Comparison of ENCODE assay signal across 8 cellular contexts in genomic region chr5:81393783-81394718, GRCh38. TPM values are rescaled to one million over a fixed set of nuclear protein-coding genes. Genes with fewer than 3 reads are reported as not detected.
DNase-seq lines count a peak whose midpoint lies in the region; ATAC-seq and TF ChIP-seq lines count a peak whose summit lies in the region.

Gene ACOT12 (minus strand): TSS chr5:81394134. CDS start chr5:81394114, 20 bp downstream.

- in situ Hi-C loops in mammary epithelial cell (cut with MboI; ENCODE audit: low sequenced_read_pairs in 2 of 2) = no loop called here

- 68% methylated on average over 9 of the region's 77 CpGs for WGBS in mammary epithelial cell (ENCODE audit: low coverage, missing lambda C conversion rate)
- 2% methylated on average over 33 of the region's 77 CpGs for WGBS in right lobe of liver (ENCODE audit: insufficient coverage, low coverage, low lambda C conversion rate, missing lambda C conversion rate)
- 12 to 17% methylated on average over 19 to 26 of the region's 77 CpGs for WGBS in upper lobe of left lung, 2 donors

- H3K4me3 ChIP-seq in mammary epithelial cell (replicated peaks in 1 of 3; ENCODE audit: insufficient read depth in 1 of 3, low read depth in 2 of 3, low read length in 3 of 3) (peak within 1 kb of the TSS in 1 of 3 experiments; percentile 11), right lobe of liver (peak within 1 kb of the TSS; percentile 58 to 65 (median 61)), upper lobe of left lung (peak within 1 kb of the TSS in 3 of 4 donors; percentile 34 to 48 (median 47))

- intact Hi-C loops in mammary epithelial cell (cut with micrococcal nuclease) = no loop called here
- intact Hi-C loops in right lobe of liver (cut with DNase I) = no loop called here

- BruUV-seq in mammary epithelial cell (replicated peaks; lab: Mats Ljungman, UMichigan) = no TSS peak

- H3K27me3 ChIP-seq in mammary epithelial cell (ENCODE audit: insufficient read depth, low read length) (peaks cover 9% of the 10 kb centered on the region), right lobe of liver (no peaks in the 10 kb centered on the region), upper lobe of left lung (peaks cover 0 to 12% (median 7%) of the 10 kb centered on the region in 4 donors)

- H3K9ac ChIP-seq in mammary epithelial cell (ENCODE audit: insufficient read depth, low read length) = no peak within 1 kb of the TSS

- H3K9me3 ChIP-seq in mammary epithelial cell (replicated peaks; ENCODE audit: insufficient read depth, low read length) = peaks cover 3% of the 10 kb centered on the region
- H3K9me3 ChIP-seq in right lobe of liver = no peaks in the 10 kb centered on the region
- H3K9me3 ChIP-seq in upper lobe of left lung = no peaks in the 10 kb centered on the region

- dilution Hi-C loops in mammary epithelial cell (cut with HindIII; ENCODE audit: low sequenced_read_pairs) = no loop called here

- no peaks in the 10 kb centered on the region for H4K20me1 ChIP-seq in mammary epithelial cell (ENCODE audit: insufficient read depth, low read length)

- H3K4me2 ChIP-seq in mammary epithelial cell (ENCODE audit: insufficient read depth, low read depth, low read length) = peak within 1 kb of the TSS; percentile 71

- TF ChIP-seq EP300 in upper lobe of left lung (IDR thresholded peaks at IDR 0.05) = no peak

- H3K36me3 ChIP-seq in mammary epithelial cell (ENCODE audit: insufficient read depth, low read length) (no peaks in the 10 kb centered on the region), right lobe of liver (no peaks in the 10 kb centered on the region), upper lobe of left lung (no peaks in the 10 kb centered on the region)

- H3K79me2 ChIP-seq in mammary epithelial cell (ENCODE audit: insufficient read depth, low read length) = no peaks in the 10 kb centered on the region

- ATAC-seq in right lobe of liver = peak; percentile 67 to 77 (median 74)
- ATAC-seq in upper lobe of left lung (ENCODE audit: low FRiP score in 2 of 2) = peak in 1 of 2 donors; percentile 55
- ATAC-seq in HG03432 (IDR thresholded peaks at IDR 0.05; ENCODE audit: unreplicated experiment) = no peak

- H3K4me1 ChIP-seq in mammary epithelial cell (ENCODE audit: insufficient read depth, low read length) (no peaks in the 10 kb centered on the region), right lobe of liver (peaks cover 0 to 20% (median 4%) of the 10 kb centered on the region in 4 donors), upper lobe of left lung (peaks cover 7 to 13% (median 12%) of the 10 kb centered on the region in 4 donors)

- CTCF ChIA-PET in mammary epithelial cell (lab: Charles Lee; ENCODE audit: low non-redundant PET) = no interaction called here

- H3K27ac ChIP-seq in mammary epithelial cell (ENCODE audit: insufficient read depth, low read depth, low read length) (no peak within 1 kb of the TSS), right lobe of liver (peak within 1 kb of the TSS; percentile 82 to 95 (median 92)), upper lobe of left lung (no peak within 1 kb of the TSS)

- DNase-seq in activated T-cell treated with anti-CD3 and anti-CD28 coated beads for 48 hours (ENCODE audit: low read depth) = peak; percentile 2
- DNase-seq in activated T-cell treated with anti-CD3 and anti-CD28 coated beads, Interleukin-2, amount 50 U/mL, for 1 hour = no peak
- DNase-seq in mammary epithelial cell = no peak
- peak; percentile 73 to 86 (median 83) for DNase-seq in right lobe of liver
- peak in 1 of 2 donors; percentile 86 for DNase-seq in upper lobe of left lung
- no peak for DNase-seq in NCI-H345 (lab: John Stamatoyannopoulos, UW)
- DNase-seq in middle frontal gyrus (ENCODE audit: extremely low spot score, low spot score) = no peak

- TF ChIP-seq POLR2A in right lobe of liver (IDR thresholded peaks at IDR 0.05) (peak; percentile 30), upper lobe of left lung (IDR thresholded peaks at IDR 0.05) (no peak)

- no peak within 1 kb of the TSS for H2AFZ ChIP-seq in mammary epithelial cell (ENCODE audit: low read depth, low read length)

- TF ChIP-seq CTCF in mammary epithelial cell (conservative IDR thresholded peaks at IDR 0.05 in 1 of 2, IDR thresholded peaks at IDR 0.05 in 1 of 2; ENCODE audit: extremely low read depth in 1 of 2, insufficient read depth in 1 of 2, low read depth in 1 of 2, low read length in 2 of 2) (no peak), right lobe of liver (IDR thresholded peaks at IDR 0.05) (no peak), upper lobe of left lung (IDR thresholded peaks at IDR 0.05) (no peak)

RNA-seq across cellular contexts. Expression of gene ACOT12, which starts in this region (rescaled TPM):
- not detected for total RNA-seq in mammary epithelial cell
- not detected for polyA plus RNA-seq in mammary epithelial cell
- polyA minus RNA-seq in mammary epithelial cell = not detected
- 100 to 1,000 TPM in 2 of 6 experiments, 10 to 100 TPM in 4; 50.5 to 115 (median 67.5) TPM for total RNA-seq in right lobe of liver
- total RNA-seq in upper lobe of left lung = not detected

Comparison
In these comparisons a context has a peak if more than half of its experiments do, and no peak if none do; other contexts are left out.
1. RNA of gene ACOT12 (total RNA-seq): 50.5 to 115 TPM in right lobe of liver; not detected in mammary epithelial cell and not detected in upper lobe of left lung; every median in the first group is over 10 times any median in the second.
2. DNase-seq: peak in activated T-cell treated with anti-CD3 and anti-CD28 coated beads for 48 hours (single experiment) and right lobe of liver (3 of 3); none in activated T-cell treated with anti-CD3 and anti-CD28 coated beads, Interleukin-2, amount 50 U/mL, for 1 hour (single experiment), mammary epithelial cell (single experiment), NCI-H345 (single experiment) and middle frontal gyrus (single experiment).
3. H3K27ac ChIP-seq: peak in right lobe of liver (3 of 3); none in mammary epithelial cell (single experiment) and upper lobe of left lung (0 of 4).